In the genomic region with DNA sequence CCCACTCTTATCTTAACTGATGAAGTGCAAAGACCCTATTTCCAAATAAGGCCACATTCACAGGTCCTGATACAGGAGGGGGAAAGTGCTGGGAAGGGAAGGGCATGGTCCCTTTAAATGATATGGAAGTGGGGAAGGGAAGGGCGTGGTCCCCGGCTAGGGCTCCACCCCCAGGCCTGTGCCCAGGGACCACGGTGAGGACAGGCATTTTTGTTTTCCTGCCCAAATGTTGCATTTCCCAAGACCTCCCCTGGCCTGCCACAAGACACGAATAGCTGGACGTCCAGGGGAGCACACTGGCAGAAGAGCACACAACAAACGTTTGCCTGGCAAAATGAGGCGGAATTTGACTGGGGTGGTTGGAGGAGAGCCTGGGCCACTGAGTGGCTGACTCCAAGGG, we compare ENCODE assay signal across 19 cellular contexts. TPM values are rescaled to one million over a fixed set of nuclear protein-coding genes. Genes with fewer than 3 reads are reported as not detected.
DNase-seq lines count a peak whose midpoint lies in the region; ATAC-seq and TF ChIP-seq lines count a peak whose summit lies in the region.
"Had no signal": no experiment of that assay in that cellular context is flagged by ENCODE, and none has a peak within 500 bp of the region (broad histone marks: within the 10 kb centered on the region; RNA-seq: fewer than 3 reads in every experiment).

No MANE protein-coding gene starts in this region.

- H4K20me1 ChIP-seq in PC-9 (ENCODE audit: insufficient read depth): no peaks in the 10 kb centered on the region

- DNase-seq in CD8-positive, alpha-beta memory T cell: no peak
- DNase-seq in PC-9 (no peak), fibroblast of gingiva (ENCODE audit: low read depth) (peak; percentile 69), right lobe of liver (peak; percentile 63 to 78 (median 70)), SHP77 treated with DMSO at 0.1 percent for 48 hours (lab: John Stamatoyannopoulos, UW) (no peak), NCI-H2107 (lab: John Stamatoyannopoulos, UW) (no peak), UCSD-AML1 (lab: John Stamatoyannopoulos, UW; ENCODE audit: unreplicated experiment) (no peak)
- DNase-seq: activated CD4-positive, alpha-beta T cell treated with anti-CD3 and anti-CD28 coated beads, Interleukin-2, amount 50 U/mL, for 48 hours; activated T-cell treated with anti-CD3 and anti-CD28 coated beads, Interleukin-2, amount 50 U/mL, for 4 hours; caudate nucleus; effector memory CD8-positive, alpha-beta T cell; H7; hippocampal formation; kidney; NCI-H82; occipital lobe; sigmoid colon; stimulated activated CD4-positive, alpha-beta T cell treated with anti-CD3 and anti-CD28 coated beads, Interleukin-4, amount 100 ng/mL, for 1 hour had no signal

- no peaks in the 10 kb centered on the region for H3K4me1 ChIP-seq in CD8-positive, alpha-beta memory T cell (ENCODE audit: insufficient read depth, low read length)
- peaks cover 30% of the 10 kb centered on the region for H3K4me1 ChIP-seq in PC-9 (replicated peaks; ENCODE audit: insufficient read depth)
- peaks cover 0 to 14% (median 0%) of the 10 kb centered on the region in 4 donors for H3K4me1 ChIP-seq in right lobe of liver

- 4% methylated on average over 4 of the region's 7 CpGs for WGBS in right lobe of liver (ENCODE audit: insufficient coverage, low coverage, low lambda C conversion rate, missing lambda C conversion rate)

- H3K36me3 ChIP-seq in CD8-positive, alpha-beta memory T cell (ENCODE audit: insufficient read depth, low read length): no peaks in the 10 kb centered on the region
- H3K36me3 ChIP-seq in PC-9 (ENCODE audit: low read depth): no peaks in the 10 kb centered on the region
- H3K36me3 ChIP-seq in right lobe of liver: no peaks in the 10 kb centered on the region
- H3K36me3 ChIP-seq: sigmoid colon had no signal

- intact Hi-C loops in PC-9 (cut with micrococcal nuclease; ENCODE audit: unreplicated experiment): no loop called here
- intact Hi-C loops in right lobe of liver (cut with DNase I): no loop called here

- H3K27me3 Mint-ChIP-seq in CD8-positive, alpha-beta memory T cell: peaks cover 0 to 4% of the 10 kb centered on the region in 2 donors

- H3K9me2 ChIP-seq in PC-9 (ENCODE audit: insufficient read depth): no peaks in the 10 kb centered on the region

- H3K79me2 ChIP-seq in PC-9 (ENCODE audit: low read depth): no peaks in the 10 kb centered on the region

- no peak overlapping the region for H3K4me3 Mint-ChIP-seq in CD8-positive, alpha-beta memory T cell
- H3K4me3 Mint-ChIP-seq: activated T-cell treated with anti-CD3 and anti-CD28 coated beads, Interleukin-2, amount 50 U/mL, for 4 hours; effector memory CD8-positive, alpha-beta T cell had no signal

- no peak overlapping the region for H3K27ac Mint-ChIP-seq in CD8-positive, alpha-beta memory T cell
- H3K27ac Mint-ChIP-seq: effector memory CD8-positive, alpha-beta T cell had no signal

- H2AFZ ChIP-seq in PC-9: peak overlapping the region; percentile 28; the same call in 1 of the 2 replicates

- H3K36me3 Mint-ChIP-seq in CD8-positive, alpha-beta memory T cell: no peaks in the 10 kb centered on the region

- CTCF ChIA-PET in CD8-positive, alpha-beta memory T cell (lab: Charles Lee): interaction anchor here (1.3 to 17.6 kb wide), 2 partner anchors 21 to 524 kb away, joined by 3 to 375 read pairs; partner anchors contain the start of gene HFE
- CTCF ChIA-PET in PC-9 (lab: Charles Lee): no interaction called here

- peaks cover 16% of the 10 kb centered on the region; the same call in 1 of the 2 replicates for H3F3A ChIP-seq in PC-9 (ENCODE audit: insufficient read depth, low read depth)

- POLR2A ChIA-PET in CD8-positive, alpha-beta memory T cell (lab: Charles Lee): no interaction called here
- POLR2A ChIA-PET in PC-9 (lab: Charles Lee; ENCODE audit: unreplicated experiment): interaction anchor here (0.5 to 0.8 kb wide), 2 partner anchors 37 to 128 kb away, joined by 3 to 6 read pairs; a partner anchor contains a TSS

- TF ChIP-seq POLR2A in right lobe of liver (IDR thresholded peaks at IDR 0.05): no peak

- ATAC-seq in right lobe of liver (peak; percentile 82 to 88 (median 86)), HG03025 (IDR thresholded peaks at IDR 0.05; ENCODE audit: low FRiP score, unreplicated experiment) (no peak)
- ATAC-seq: activated T-cell treated with anti-CD3 and anti-CD28 coated beads, Interleukin-2, amount 50 U/mL, for 4 hours; effector memory CD8-positive, alpha-beta T cell had no signal

- peak overlapping the region; percentile 28 for H3K4me2 ChIP-seq in PC-9

- no peaks in the 10 kb centered on the region for H3K27me3 ChIP-seq in CD8-positive, alpha-beta memory T cell (ENCODE audit: insufficient read depth, low read length, poor library complexity, severe bottlenecking)
- no peaks in the 10 kb centered on the region for H3K27me3 ChIP-seq in PC-9 (ENCODE audit: insufficient read depth, low read depth)
- no peaks in the 10 kb centered on the region for H3K27me3 ChIP-seq in right lobe of liver
- H3K27me3 ChIP-seq: sigmoid colon had no signal

- H3K4me1 Mint-ChIP-seq in CD8-positive, alpha-beta memory T cell: peaks cover 0 to under 1% (median 0%) of the 10 kb centered on the region in 3 donors

- H3K4me3 ChIP-seq in CD8-positive, alpha-beta memory T cell (ENCODE audit: low read length): no peak overlapping the region
- H3K4me3 ChIP-seq in PC-9 (no peak overlapping the region), right lobe of liver (peak overlapping the region in 1 of 3 donors; percentile 13)
- H3K4me3 ChIP-seq: sigmoid colon had no signal

- H3K9me3 Mint-ChIP-seq in CD8-positive, alpha-beta memory T cell: no peaks in the 10 kb centered on the region
- H3K9me3 Mint-ChIP-seq: activated T-cell treated with anti-CD3 and anti-CD28 coated beads, Interleukin-2, amount 50 U/mL, for 4 hours; effector memory CD8-positive, alpha-beta T cell had no signal

- peak overlapping the region; percentile 4 for H3K27ac ChIP-seq in CD8-positive, alpha-beta memory T cell (ENCODE audit: low read depth, low read length)
- H3K27ac ChIP-seq in PC-9 (no peak overlapping the region), right lobe of liver (peak overlapping the region in 1 of 3 donors; percentile 33)
- H3K27ac ChIP-seq: sigmoid colon had no signal

- no peaks in the 10 kb centered on the region for H3K9me3 ChIP-seq in CD8-positive, alpha-beta memory T cell (ENCODE audit: low read length)
- no peaks in the 10 kb centered on the region for H3K9me3 ChIP-seq in PC-9 (ENCODE audit: insufficient read depth, low read depth)
- H3K9me3 ChIP-seq in right lobe of liver: no peaks in the 10 kb centered on the region
- H3K9me3 ChIP-seq: sigmoid colon had no signal

- TF ChIP-seq CTCF in PC-9 (conservative IDR thresholded peaks at IDR 0.05): no peak
- no peak for TF ChIP-seq CTCF in right lobe of liver (IDR thresholded peaks at IDR 0.05)

- BruUV-seq in PC-9 (replicated peaks; lab: Mats Ljungman, UMichigan): no TSS peak

RNA-seq across cellular contexts. Expression of gene HFE, which starts 16.1 kb away (rescaled TPM):
- total RNA-seq in CD8-positive, alpha-beta memory T cell: 1 to 10 TPM in 1 of 2 experiments, under 1 TPM in 1; 0.37 to 1.1 TPM
- 4.8 TPM for polyA plus RNA-seq in CD8-positive, alpha-beta memory T cell
- total RNA-seq in PC-9 (2021): 33.3 and 46.0 TPM in 2 replicates
- total RNA-seq in right lobe of liver: 10 to 100 TPM in 5 of 6 experiments, 1 to 10 TPM in 1; 8.9 to 20.7 (median 15.8) TPM

Comparison
In these comparisons a context has a peak if more than half of its experiments do, and no peak if none do; other contexts are left out.
1. DNase-seq: peak in fibroblast of gingiva (single experiment) and right lobe of liver (3 of 3); none in CD8-positive, alpha-beta memory T cell (0 of 5), PC-9 (0 of 2), SHP77 treated with DMSO at 0.1 percent for 48 hours (single experiment), NCI-H2107 (single experiment) and UCSD-AML1 (single experiment).
2. RNA of gene HFE, which starts 16.1 kb away (total RNA-seq): 33.3 to 46.0 TPM in PC-9 and 8.9 to 20.7 TPM in right lobe of liver; 0.37 to 1.1 TPM in CD8-positive, alpha-beta memory T cell; every median in the first group is over 4 times any median in the second.